21 cellular contexts compared by ENCODE assay signal in genomic region chr3:58015524-58015915, GRCh38. TPM values are rescaled to one million over a fixed set of nuclear protein-coding genes. Genes with fewer than 3 reads are reported as not detected.
A peak's percentile ranks its signal among the peaks of the same experiment; 100 is the strongest.
DNase-seq lines count a peak whose midpoint lies in the region; ATAC-seq and TF ChIP-seq lines count a peak whose summit lies in the region.
"Had no signal": no experiment of that assay in that cellular context is flagged by ENCODE, and none has a peak within 500 bp of the region (broad histone marks: within the 10 kb centered on the region; RNA-seq: fewer than 3 reads in every experiment).

No MANE protein-coding gene starts in this region.

- no peaks in the 10 kb centered on the region for H3K9me3 Mint-ChIP-seq in chondrocyte (ENCODE audit: low read depth)
- no peaks in the 10 kb centered on the region for H3K9me3 Mint-ChIP-seq in naive thymus-derived CD4-positive, alpha-beta T cell
- H3K9me3 Mint-ChIP-seq: activated CD4-positive, alpha-beta T cell treated with anti-CD3 and anti-CD28 coated beads, Interleukin-2, amount 10 ng/mL, durations not matched to agents 24 days and 14 days; activated naive CD4-positive, alpha-beta T cell treated with anti-CD3 and anti-CD28 coated beads for 36 hours had no signal

- peak overlapping the region; percentile 27 for H3K9ac ChIP-seq in HUES6 (ENCODE audit: low read length)
- H3K9ac ChIP-seq: KMS-11 had no signal

- DNase-seq in chondrocyte (ENCODE audit: low spot score) = no peak
- DNase-seq in naive thymus-derived CD4-positive, alpha-beta T cell = no peak
- no peak for DNase-seq in tibial artery
- DNase-seq in NCI-H1417 treated with DMSO at 0.1 percent for 48 hours (lab: John Stamatoyannopoulos, UW) = no peak
- no peak for DNase-seq in NCI-H187 treated with DMSO at 0.1 percent for 48 hours (lab: John Stamatoyannopoulos, UW)
- DNase-seq in GM19240 (ENCODE audit: insufficient read length, low spot score) = no peak
- DNase-seq: activated CD4-positive, alpha-beta T cell treated with anti-CD3 and anti-CD28 coated beads, Interleukin-2, amount 10 ng/mL, durations not matched to agents 24 days and 14 days; activated naive CD4-positive, alpha-beta T cell treated with anti-CD3 and anti-CD28 coated beads for 36 hours; AML-193; foreskin fibroblast; GDM1; midbrain; NCI-H1105 treated with DMSO at 0.1 percent for 48 hours; NCI-H748 treated with DMSO at 0.1 percent for 48 hours; nucleus accumbens; stimulated activated CD4-positive, alpha-beta T cell treated with anti-CD3 and anti-CD28 coated beads, Interleukin-1b, Interleukin-23, amount 100 ng/mL, for 48 hours; stimulated activated naive CD8-positive, alpha-beta T cell treated with anti-CD3 and anti-CD28 coated beads, Interleukin-15, Interleukin-2, amounts not matched to agents 100 U/mL and 50 U/mL, for 24 hours had no signal

- H3K4me1 Mint-ChIP-seq in chondrocyte (ENCODE audit: low read depth) = peaks cover 75% of the 10 kb centered on the region
- peaks cover 29 to 87% (median 72%) of the 10 kb centered on the region in 7 donors for H3K4me1 Mint-ChIP-seq in naive thymus-derived CD4-positive, alpha-beta T cell

- H3K4me3 Mint-ChIP-seq in chondrocyte (ENCODE audit: unreplicated experiment) = no peak overlapping the region
- peak overlapping the region in 1 of 10 donors; percentile 8 for H3K4me3 Mint-ChIP-seq in naive thymus-derived CD4-positive, alpha-beta T cell
- H3K4me3 Mint-ChIP-seq: activated CD4-positive, alpha-beta T cell treated with anti-CD3 and anti-CD28 coated beads, Interleukin-2, amount 10 ng/mL, durations not matched to agents 24 days and 14 days; activated naive CD4-positive, alpha-beta T cell treated with anti-CD3 and anti-CD28 coated beads for 36 hours had no signal

- peak overlapping the region; percentile 95 for H3K27ac Mint-ChIP-seq in chondrocyte (ENCODE audit: unreplicated experiment)
- H3K27ac Mint-ChIP-seq in naive thymus-derived CD4-positive, alpha-beta T cell = peak overlapping the region in 7 of 9 donors; percentile 1 to 82 (median 41)
- H3K27ac Mint-ChIP-seq: activated CD4-positive, alpha-beta T cell treated with anti-CD3 and anti-CD28 coated beads, Interleukin-2, amount 10 ng/mL, durations not matched to agents 24 days and 14 days; activated naive CD4-positive, alpha-beta T cell treated with anti-CD3 and anti-CD28 coated beads for 36 hours had no signal

- TF ChIP-seq CTCF in chondrocyte (IDR thresholded peaks at IDR 0.05) = no peak
- no peak for TF ChIP-seq CTCF in tibial artery (IDR thresholded peaks at IDR 0.05)

- no peaks in the 10 kb centered on the region for H3K36me3 Mint-ChIP-seq in chondrocyte (ENCODE audit: low read depth)
- peaks cover 0 to 9% (median 0%) of the 10 kb centered on the region in 5 donors for H3K36me3 Mint-ChIP-seq in naive thymus-derived CD4-positive, alpha-beta T cell

- no peaks in the 10 kb centered on the region for H3K27me3 Mint-ChIP-seq in chondrocyte (ENCODE audit: low read depth)
- H3K27me3 Mint-ChIP-seq in naive thymus-derived CD4-positive, alpha-beta T cell = no peaks in the 10 kb centered on the region
- H3K27me3 Mint-ChIP-seq: activated CD4-positive, alpha-beta T cell treated with anti-CD3 and anti-CD28 coated beads, Interleukin-2, amount 10 ng/mL, durations not matched to agents 24 days and 14 days had no signal

- CTCF ChIA-PET in naive thymus-derived CD4-positive, alpha-beta T cell (lab: Charles Lee) = no interaction called here

- ATAC-seq in naive thymus-derived CD4-positive, alpha-beta T cell = no peak
- ATAC-seq: GM12878; stimulated activated naive CD8-positive, alpha-beta T cell treated with anti-CD3 and anti-CD28 coated beads, Interleukin-15, Interleukin-2, amounts not matched to agents 100 U/mL and 50 U/mL, for 24 hours had no signal

- H3K9me3 ChIP-seq in HUES6 (ENCODE audit: control insufficient read depth, insufficient read depth, low read depth, low read length) (no peaks in the 10 kb centered on the region), tibial artery (no peaks in the 10 kb centered on the region)
- no peaks in the 10 kb centered on the region for H3K9me3 ChIP-seq in naive thymus-derived CD4-positive, alpha-beta T cell (ENCODE audit: control insufficient read depth in 2 of 3, low read length in 3 of 3)

- H3K4me3 ChIP-seq in HUES6 (ENCODE audit: low read depth, low read length) (no peak overlapping the region), tibial artery (no peak overlapping the region)
- H3K4me3 ChIP-seq in naive thymus-derived CD4-positive, alpha-beta T cell (ENCODE audit: low read length) = no peak overlapping the region
- H3K4me3 ChIP-seq: GM12878, SK-N-MC had no signal

- POLR2A ChIA-PET in naive thymus-derived CD4-positive, alpha-beta T cell (lab: Charles Lee) = interaction anchor here (0.7 kb wide), 1 partner anchor 19 kb away, joined by 3 read pairs; no protein-coding TSS in a partner anchor

- H3K27ac ChIP-seq in HUES6 (ENCODE audit: low read depth, low read length) (peak overlapping the region; percentile 52; the same call in 1 of the 2 replicates), tibial artery (peak overlapping the region; percentile 74 to 78)
- no peak overlapping the region for H3K27ac ChIP-seq in naive thymus-derived CD4-positive, alpha-beta T cell (ENCODE audit: low read depth, low read length)
- H3K27ac ChIP-seq: KMS-11, SK-N-MC had no signal

- no peaks in the 10 kb centered on the region for H3K27me3 ChIP-seq in HUES6 (ENCODE audit: control insufficient read depth, insufficient read depth, low read length)
- H3K27me3 ChIP-seq in naive thymus-derived CD4-positive, alpha-beta T cell (ENCODE audit: control insufficient read depth in 2 of 2, insufficient read depth in 2 of 2, low read length in 2 of 2) = no peaks in the 10 kb centered on the region
- H3K27me3 ChIP-seq in tibial artery = no peaks in the 10 kb centered on the region

- H3K36me3 ChIP-seq in HUES6 (ENCODE audit: control insufficient read depth, insufficient read depth, low read length) (0 out of 2 replicates have a peak, but pooled peaks cover 8% of the 10 kb centered on the region), tibial artery (no peaks in the 10 kb centered on the region)
- no peaks in the 10 kb centered on the region for H3K36me3 ChIP-seq in naive thymus-derived CD4-positive, alpha-beta T cell (ENCODE audit: control insufficient read depth in 2 of 3, insufficient read depth in 3 of 3, low read length in 3 of 3)

- intact Hi-C loops in naive thymus-derived CD4-positive, alpha-beta T cell (cut with micrococcal nuclease) = no loop called here
- intact Hi-C loops in tibial artery (cut with DNase I; ENCODE audit: low total_unique reads) = no loop called here

- peaks cover 67% of the 10 kb centered on the region for H3K4me1 ChIP-seq in HUES6 (ENCODE audit: control insufficient read depth, insufficient read depth, low read length)
- peaks cover 0 to 34% of the 10 kb centered on the region in 2 donors for H3K4me1 ChIP-seq in naive thymus-derived CD4-positive, alpha-beta T cell (ENCODE audit: control insufficient read depth in 2 of 2, insufficient read depth in 2 of 2, low read length in 2 of 2)
- peaks cover 4 to 93% (median 60%) of the 10 kb centered on the region in 4 donors for H3K4me1 ChIP-seq in tibial artery

RNA-seq across cellular contexts. Expression of gene FLNB, which starts 7.3 kb away (rescaled TPM):
- total RNA-seq in chondrocyte = 56.5 to 75.3 TPM (median 70.2 TPM) in 3 replicates
- 10 to 100 TPM; 39.3 to 66.7 (median 64.9) TPM for total RNA-seq in naive thymus-derived CD4-positive, alpha-beta T cell
- 10 to 100 TPM; 15.7 to 42.2 TPM for polyA plus RNA-seq in naive thymus-derived CD4-positive, alpha-beta T cell
